In genomic region chr4:7584133-7584532, GRCh38 we compare ENCODE assay signal across 7 cellular contexts.
"Had no signal": no experiment of that assay in that cellular context is flagged by ENCODE, and none has a peak within 500 bp of the region (broad histone marks: within the 10 kb centered on the region; RNA-seq: fewer than 3 reads in every experiment).

No MANE protein-coding gene starts in this region.

- H3K9me3 ChIP-seq: HAP-1 had no signal

- DNase-seq: GM23248, GOT3, H7 had no signal

- H3K4me3 ChIP-seq: GM23248, HAP-1 had no signal

- H3K27ac ChIP-seq: GM23248, HL-60 had no signal

- ATAC-seq: HCT116, HepG2 had no signal

- H3K36me3 ChIP-seq: HAP-1 had no signal

- H2AFZ ChIP-seq: GM23248 had no signal

- H3K4me1 ChIP-seq: HAP-1 had no signal

- H3K9ac ChIP-seq: GM23248 had no signal
